In genomic region chr12:69523433-69524330, GRCh38 we compare ENCODE assay signal across 21 cellular contexts.
"Had no signal": no experiment of that assay in that cellular context is flagged by ENCODE, and none has a peak within 500 bp of the region (broad histone marks: within the 10 kb centered on the region; RNA-seq: fewer than 3 reads in every experiment).

No MANE protein-coding gene starts in this region.

- H3K27ac Mint-ChIP-seq: activated B cell treated with CpG ODN at 0.5 μM for 24 hours; activated CD4-positive, alpha-beta memory T cell treated with anti-CD3 and anti-CD28 coated beads for 36 hours; activated naive CD8-positive, alpha-beta T cell treated with anti-CD3 and anti-CD28 coated beads for 36 hours; activated T-helper 17 cell treated with anti-CD3 and anti-CD28 coated beads, Interleukin-2, amount 50 U/mL, for 72 hours; natural killer cell; type B pancreatic cell had no signal

- H3K9me3 ChIP-seq: body of pancreas, gastrocnemius medialis, neutrophil, suprapubic skin had no signal

- DNase-seq: activated B cell treated with CpG ODN at 0.5 μM for 24 hours; activated CD4-positive, alpha-beta memory T cell treated with anti-CD3 and anti-CD28 coated beads for 36 hours; activated CD4-positive, alpha-beta T cell treated with anti-CD3 and anti-CD28 coated beads for 4 hours; activated naive CD4-positive, alpha-beta T cell; activated naive CD8-positive, alpha-beta T cell treated with anti-CD3 and anti-CD28 coated beads for 36 hours; amniotic stem cell; body of pancreas; caudate nucleus; dorsolateral prefrontal cortex; erythroblast; gastrocnemius medialis; mesendoderm; natural killer cell; stimulated activated CD4-positive, alpha-beta T cell treated with anti-CD3 and anti-CD28 coated beads, Interleukin-12 subunit alpha, Interleukin-12 subunit beta, amount 100 ng/mL, for 4 hours; stimulated activated CD4-positive, alpha-beta T cell treated with anti-CD3 and anti-CD28 coated beads, Interleukin-1b, Interleukin-23, amount 100 ng/mL, for 48 hours; stimulated activated naive CD4-positive, alpha-beta T cell treated with Interleukin-2 at 50 U/mL for 16 hours had no signal

- H2AFZ ChIP-seq: parathyroid adenoma had no signal

- ATAC-seq: activated T-helper 17 cell treated with anti-CD3 and anti-CD28 coated beads, Interleukin-2, amount 50 U/mL, for 72 hours; body of pancreas; gastrocnemius medialis; natural killer cell had no signal

- H3K9ac ChIP-seq: parathyroid adenoma had no signal

- H3K27me3 Mint-ChIP-seq: activated B cell treated with CpG ODN at 0.5 μM for 24 hours; activated CD4-positive, alpha-beta memory T cell treated with anti-CD3 and anti-CD28 coated beads for 36 hours; activated naive CD8-positive, alpha-beta T cell treated with anti-CD3 and anti-CD28 coated beads for 36 hours; activated T-helper 17 cell treated with anti-CD3 and anti-CD28 coated beads, Interleukin-2, amount 50 U/mL, for 72 hours; type B pancreatic cell had no signal

- H3K4me3 ChIP-seq: body of pancreas, dorsolateral prefrontal cortex, gastrocnemius medialis, suprapubic skin had no signal

- H3K27ac ChIP-seq: body of pancreas, dorsolateral prefrontal cortex, gastrocnemius medialis, neutrophil, parathyroid adenoma, suprapubic skin had no signal

- H3K4me3 Mint-ChIP-seq: activated B cell treated with CpG ODN at 0.5 μM for 24 hours; activated CD4-positive, alpha-beta memory T cell treated with anti-CD3 and anti-CD28 coated beads for 36 hours; activated naive CD8-positive, alpha-beta T cell treated with anti-CD3 and anti-CD28 coated beads for 36 hours; activated T-helper 17 cell treated with anti-CD3 and anti-CD28 coated beads, Interleukin-2, amount 50 U/mL, for 72 hours; natural killer cell; type B pancreatic cell had no signal

- H3K36me3 ChIP-seq: gastrocnemius medialis, neutrophil, suprapubic skin had no signal

- H3K27me3 ChIP-seq: body of pancreas, dorsolateral prefrontal cortex, gastrocnemius medialis, neutrophil, suprapubic skin had no signal
